ENCODE assay signal across 1 cellular context in the genomic region with DNA sequence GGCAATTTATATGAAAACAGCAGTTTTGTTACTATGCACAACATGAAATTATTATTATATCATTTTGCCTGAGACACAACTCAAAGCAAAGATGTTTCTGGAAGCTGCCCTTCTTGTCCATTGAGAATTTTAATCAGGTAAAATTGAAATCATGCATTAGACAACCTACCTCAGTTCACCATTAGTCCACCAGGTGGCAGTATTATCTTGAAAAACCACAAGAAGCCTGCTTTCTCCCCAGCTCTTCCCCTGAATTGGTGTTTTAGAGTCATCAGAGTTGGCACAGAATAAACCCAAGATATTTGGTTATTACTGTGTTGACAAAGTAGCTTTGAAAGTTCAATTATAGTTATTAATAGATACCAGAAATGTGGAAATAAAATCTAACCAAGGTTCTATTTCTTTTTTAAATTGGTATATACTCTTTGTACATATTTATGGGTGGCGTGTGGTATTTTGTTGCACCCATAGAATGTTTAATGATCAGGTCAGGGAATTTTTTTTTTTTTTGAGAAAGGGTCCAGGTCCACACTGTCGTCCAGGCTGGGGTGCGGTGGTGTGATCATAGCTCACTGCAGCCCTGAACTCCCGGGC.
TF ChIP-seq lines count a peak whose summit lies in the region.

No MANE protein-coding gene starts in this region.

TF ChIP-seq in GM23338, 12 proteins besides CTCF, POLR2A, EP300 and RAD21 (continued from another document):
- TF ChIP-seq, protein P1, sequence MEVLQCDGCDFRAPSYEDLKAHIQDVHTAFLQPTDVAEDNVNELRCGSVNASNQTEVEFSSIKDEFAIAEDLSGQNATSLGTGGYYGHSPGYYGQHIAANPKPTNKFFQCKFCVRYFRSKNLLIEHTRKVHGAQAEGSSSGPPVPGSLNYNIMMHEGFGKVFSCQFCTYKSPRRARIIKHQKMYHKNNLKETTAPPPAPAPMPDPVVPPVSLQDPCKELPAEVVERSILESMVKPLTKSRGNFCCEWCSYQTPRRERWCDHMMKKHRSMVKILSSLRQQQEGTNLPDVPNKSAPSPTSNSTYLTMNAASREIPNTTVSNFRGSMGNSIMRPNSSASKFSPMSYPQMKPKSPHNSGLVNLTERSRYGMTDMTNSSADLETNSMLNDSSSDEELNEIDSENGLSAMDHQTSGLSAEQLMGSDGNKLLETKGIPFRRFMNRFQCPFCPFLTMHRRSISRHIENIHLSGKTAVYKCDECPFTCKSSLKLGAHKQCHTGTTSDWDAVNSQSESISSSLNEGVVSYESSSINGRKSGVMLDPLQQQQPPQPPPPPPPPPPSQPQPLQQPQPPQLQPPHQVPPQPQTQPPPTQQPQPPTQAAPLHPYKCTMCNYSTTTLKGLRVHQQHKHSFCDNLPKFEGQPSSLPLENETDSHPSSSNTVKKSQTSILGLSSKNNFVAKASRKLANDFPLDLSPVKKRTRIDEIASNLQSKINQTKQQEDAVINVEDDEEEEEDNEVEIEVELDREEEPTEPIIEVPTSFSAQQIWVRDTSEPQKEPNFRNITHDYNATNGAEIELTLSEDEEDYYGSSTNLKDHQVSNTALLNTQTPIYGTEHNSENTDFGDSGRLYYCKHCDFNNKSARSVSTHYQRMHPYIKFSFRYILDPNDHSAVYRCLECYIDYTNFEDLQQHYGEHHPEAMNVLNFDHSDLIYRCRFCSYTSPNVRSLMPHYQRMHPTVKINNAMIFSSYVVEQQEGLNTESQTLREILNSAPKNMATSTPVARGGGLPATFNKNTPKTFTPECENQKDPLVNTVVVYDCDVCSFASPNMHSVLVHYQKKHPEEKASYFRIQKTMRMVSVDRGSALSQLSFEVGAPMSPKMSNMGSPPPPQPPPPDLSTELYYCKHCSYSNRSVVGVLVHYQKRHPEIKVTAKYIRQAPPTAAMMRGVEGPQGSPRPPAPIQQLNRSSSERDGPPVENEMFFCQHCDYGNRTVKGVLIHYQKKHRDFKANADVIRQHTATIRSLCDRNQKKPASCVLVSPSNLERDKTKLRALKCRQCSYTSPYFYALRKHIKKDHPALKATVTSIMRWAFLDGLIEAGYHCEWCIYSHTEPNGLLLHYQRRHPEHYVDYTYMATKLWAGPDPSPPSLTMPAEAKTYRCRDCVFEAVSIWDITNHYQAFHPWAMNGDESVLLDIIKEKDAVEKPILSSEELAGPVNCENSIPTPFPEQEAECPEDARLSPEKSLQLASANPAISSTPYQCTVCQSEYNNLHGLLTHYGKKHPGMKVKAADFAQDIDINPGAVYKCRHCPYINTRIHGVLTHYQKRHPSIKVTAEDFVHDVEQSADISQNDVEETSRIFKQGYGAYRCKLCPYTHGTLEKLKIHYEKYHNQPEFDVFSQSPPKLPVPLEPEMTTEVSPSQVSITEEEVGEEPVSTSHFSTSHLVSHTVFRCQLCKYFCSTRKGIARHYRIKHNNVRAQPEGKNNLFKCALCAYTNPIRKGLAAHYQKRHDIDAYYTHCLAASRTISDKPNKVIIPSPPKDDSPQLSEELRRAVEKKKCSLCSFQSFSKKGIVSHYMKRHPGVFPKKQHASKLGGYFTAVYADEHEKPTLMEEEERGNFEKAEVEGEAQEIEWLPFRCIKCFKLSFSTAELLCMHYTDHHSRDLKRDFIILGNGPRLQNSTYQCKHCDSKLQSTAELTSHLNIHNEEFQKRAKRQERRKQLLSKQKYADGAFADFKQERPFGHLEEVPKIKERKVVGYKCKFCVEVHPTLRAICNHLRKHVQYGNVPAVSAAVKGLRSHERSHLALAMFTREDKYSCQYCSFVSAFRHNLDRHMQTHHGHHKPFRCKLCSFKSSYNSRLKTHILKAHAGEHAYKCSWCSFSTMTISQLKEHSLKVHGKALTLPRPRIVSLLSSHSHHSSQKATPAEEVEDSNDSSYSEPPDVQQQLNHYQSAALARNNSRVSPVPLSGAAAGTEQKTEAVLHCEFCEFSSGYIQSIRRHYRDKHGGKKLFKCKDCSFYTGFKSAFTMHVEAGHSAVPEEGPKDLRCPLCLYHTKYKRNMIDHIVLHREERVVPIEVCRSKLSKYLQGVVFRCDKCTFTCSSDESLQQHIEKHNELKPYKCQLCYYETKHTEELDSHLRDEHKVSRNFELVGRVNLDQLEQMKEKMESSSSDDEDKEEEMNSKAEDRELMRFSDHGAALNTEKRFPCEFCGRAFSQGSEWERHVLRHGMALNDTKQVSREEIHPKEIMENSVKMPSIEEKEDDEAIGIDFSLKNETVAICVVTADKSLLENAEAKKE (CRISPR knock-in tag; IDR thresholded peaks at IDR 0.05) = no peak
- no peak for TF ChIP-seq STAT1 (IDR thresholded peaks at IDR 0.05; ENCODE audit: unreplicated experiment)
- TF ChIP-seq ZNF331 (CRISPR knock-in tag; IDR thresholded peaks at IDR 0.05; ENCODE audit: low read depth) = no peak
- TF ChIP-seq, protein P2, sequence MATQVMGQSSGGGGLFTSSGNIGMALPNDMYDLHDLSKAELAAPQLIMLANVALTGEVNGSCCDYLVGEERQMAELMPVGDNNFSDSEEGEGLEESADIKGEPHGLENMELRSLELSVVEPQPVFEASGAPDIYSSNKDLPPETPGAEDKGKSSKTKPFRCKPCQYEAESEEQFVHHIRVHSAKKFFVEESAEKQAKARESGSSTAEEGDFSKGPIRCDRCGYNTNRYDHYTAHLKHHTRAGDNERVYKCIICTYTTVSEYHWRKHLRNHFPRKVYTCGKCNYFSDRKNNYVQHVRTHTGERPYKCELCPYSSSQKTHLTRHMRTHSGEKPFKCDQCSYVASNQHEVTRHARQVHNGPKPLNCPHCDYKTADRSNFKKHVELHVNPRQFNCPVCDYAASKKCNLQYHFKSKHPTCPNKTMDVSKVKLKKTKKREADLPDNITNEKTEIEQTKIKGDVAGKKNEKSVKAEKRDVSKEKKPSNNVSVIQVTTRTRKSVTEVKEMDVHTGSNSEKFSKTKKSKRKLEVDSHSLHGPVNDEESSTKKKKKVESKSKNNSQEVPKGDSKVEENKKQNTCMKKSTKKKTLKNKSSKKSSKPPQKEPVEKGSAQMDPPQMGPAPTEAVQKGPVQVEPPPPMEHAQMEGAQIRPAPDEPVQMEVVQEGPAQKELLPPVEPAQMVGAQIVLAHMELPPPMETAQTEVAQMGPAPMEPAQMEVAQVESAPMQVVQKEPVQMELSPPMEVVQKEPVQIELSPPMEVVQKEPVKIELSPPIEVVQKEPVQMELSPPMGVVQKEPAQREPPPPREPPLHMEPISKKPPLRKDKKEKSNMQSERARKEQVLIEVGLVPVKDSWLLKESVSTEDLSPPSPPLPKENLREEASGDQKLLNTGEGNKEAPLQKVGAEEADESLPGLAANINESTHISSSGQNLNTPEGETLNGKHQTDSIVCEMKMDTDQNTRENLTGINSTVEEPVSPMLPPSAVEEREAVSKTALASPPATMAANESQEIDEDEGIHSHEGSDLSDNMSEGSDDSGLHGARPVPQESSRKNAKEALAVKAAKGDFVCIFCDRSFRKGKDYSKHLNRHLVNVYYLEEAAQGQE (IDR thresholded peaks at IDR 0.05; ENCODE audit: unreplicated experiment) = no peak
- TF ChIP-seq POLR2AphosphoS5 (IDR thresholded peaks at IDR 0.05; ENCODE audit: low read depth) = no peak
- TF ChIP-seq EZH2 (IDR thresholded peaks at IDR 0.05; ENCODE audit: low read depth, unreplicated experiment) = no peak
- TF ChIP-seq EZH2phosphoT487 (IDR thresholded peaks at IDR 0.05; ENCODE audit: unreplicated experiment) = no peak
- no peak for TF ChIP-seq CREB1 (CRISPR knock-in tag; IDR thresholded peaks at IDR 0.05; ENCODE audit: low read depth)
- no peak for TF ChIP-seq NANOG (IDR thresholded peaks at IDR 0.05; ENCODE audit: borderline replicate concordance)
- TF ChIP-seq, protein P3, sequence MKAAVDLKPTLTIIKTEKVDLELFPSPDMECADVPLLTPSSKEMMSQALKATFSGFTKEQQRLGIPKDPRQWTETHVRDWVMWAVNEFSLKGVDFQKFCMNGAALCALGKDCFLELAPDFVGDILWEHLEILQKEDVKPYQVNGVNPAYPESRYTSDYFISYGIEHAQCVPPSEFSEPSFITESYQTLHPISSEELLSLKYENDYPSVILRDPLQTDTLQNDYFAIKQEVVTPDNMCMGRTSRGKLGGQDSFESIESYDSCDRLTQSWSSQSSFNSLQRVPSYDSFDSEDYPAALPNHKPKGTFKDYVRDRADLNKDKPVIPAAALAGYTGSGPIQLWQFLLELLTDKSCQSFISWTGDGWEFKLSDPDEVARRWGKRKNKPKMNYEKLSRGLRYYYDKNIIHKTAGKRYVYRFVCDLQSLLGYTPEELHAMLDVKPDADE (IDR thresholded peaks at IDR 0.05) = no peak
